In the genomic region with DNA sequence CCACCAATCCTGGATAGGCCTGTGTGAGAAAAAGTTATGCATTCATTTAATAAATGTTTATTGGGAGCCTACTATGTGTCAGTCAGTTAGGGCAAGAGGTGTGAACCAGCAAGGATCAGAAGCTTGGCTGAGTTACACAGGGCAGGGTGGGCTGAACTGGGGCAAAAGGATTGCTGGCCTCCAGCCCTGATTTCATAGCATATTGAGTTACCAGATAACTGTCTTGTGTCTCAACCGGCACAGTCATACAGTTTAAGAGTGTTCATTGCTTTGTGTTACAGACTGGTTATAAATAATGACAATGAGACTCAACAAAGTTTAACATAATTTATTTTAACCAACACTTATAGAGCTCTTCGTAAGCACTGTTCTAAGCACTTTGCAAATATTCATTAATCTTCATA, we compare ENCODE assay signal across 13 cellular contexts.
DNase-seq lines count a peak whose midpoint lies in the region; ATAC-seq, FAIRE-seq and TF ChIP-seq lines count a peak whose summit lies in the region.
"Had no signal": no experiment of that assay in that cellular context is flagged by ENCODE, and none has a peak within 500 bp of the region (broad histone marks: within the 10 kb centered on the region; RNA-seq: fewer than 3 reads in every experiment).

No MANE protein-coding gene starts in this region.

- H3K9me3 ChIP-seq in KOPT-K1 (ENCODE audit: insufficient read depth, low read length, poor library complexity, severe bottlenecking), result no peaks in the 10 kb centered on the region
- H3K9me3 ChIP-seq in K562 (replicated peaks; ENCODE audit: control insufficient read depth, insufficient read depth, low read depth, low read length), result no peaks in the 10 kb centered on the region
- no peaks in the 10 kb centered on the region for H3K9me3 ChIP-seq in HepG2 (ENCODE audit: low read length)
- H3K9me3 ChIP-seq: lower lobe of right lung, sigmoid colon had no signal

- H2AFZ ChIP-seq in K562 (ENCODE audit: low read depth, low read length) (no peak overlapping the region), HepG2 (ENCODE audit: low read length) (no peak overlapping the region)
- H2AFZ ChIP-seq: PC-9 had no signal

- H3K36me3 ChIP-seq in KOPT-K1 (ENCODE audit: insufficient read depth, low read length) (no peaks in the 10 kb centered on the region), K562 (ENCODE audit: control insufficient read depth, insufficient read depth, low read length) (no peaks in the 10 kb centered on the region), HepG2 (replicated peaks in 1 of 2; ENCODE audit: control insufficient read depth in 1 of 2, insufficient read depth in 2 of 2, low read length in 2 of 2) (no peaks in the 10 kb centered on the region)
- H3K36me3 ChIP-seq: lower lobe of right lung, sigmoid colon had no signal

- H4K20me1 ChIP-seq in K562 (replicated peaks; ENCODE audit: control insufficient read depth, insufficient read depth, low read length), result no peaks in the 10 kb centered on the region
- no peaks in the 10 kb centered on the region for H4K20me1 ChIP-seq in HepG2 (ENCODE audit: insufficient read depth, low read length)

- CTCF ChIA-PET in K562 (lab: Yijun Ruan, JAX; ENCODE audit: low intra/inter-chr PET ratio) (no interaction called here), HepG2 (lab: Yijun Ruan, JAX; ENCODE audit: low intra/inter-chr PET ratio, low total read pairs) (no interaction called here)

- TF ChIP-seq EP300 in K562 (IDR thresholded peaks at IDR 0.05; ENCODE audit: low read length) (no peak), HepG2 (IDR thresholded peaks at IDR 0.05; ENCODE audit: low read depth in 2 of 2, low read length in 2 of 2) (no peak), HepG2 (CRISPR knock-in tag; IDR thresholded peaks at IDR 0.05; ENCODE audit: borderline replicate concordance) (no peak)

- TF ChIP-seq POLR2A in K562 (conservative IDR thresholded peaks at IDR 0.05) (no peak), HepG2 (IDR thresholded peaks at IDR 0.05; ENCODE audit: insufficient read depth in 1 of 2, low read depth in 2 of 2, low read length in 2 of 2) (no peak)

- H3K27ac ChIP-seq in KOPT-K1 (ENCODE audit: low read depth, low read length, poor library complexity, severe bottlenecking), result peak overlapping the region; percentile 44
- H3K27ac ChIP-seq in K562 (ENCODE audit: extremely low read depth, low read depth, low read length), result no peak overlapping the region
- H3K27ac ChIP-seq in HepG2 (ENCODE audit: extremely low read length, insufficient read depth, low read length), result no peak overlapping the region
- H3K27ac ChIP-seq: lower lobe of right lung, PC-9 had no signal

- DNase-seq in AG10803 (ENCODE audit: low read depth), result peak; percentile 87
- no peak for DNase-seq in K562 (ENCODE audit: extremely low read depth in 1 of 4, low spot score in 3 of 4)
- DNase-seq in kidney tubule cell (ENCODE audit: low spot score), result peak; percentile 78
- DNase-seq in HuH-7.5 (ENCODE audit: low spot score), result no peak
- no peak for DNase-seq in HepG2 (ENCODE audit: low spot score)
- DNase-seq: activated naive CD4-positive, alpha-beta T cell treated with anti-CD3 and anti-CD28 coated beads for 36 hours; COR-L47; lower lobe of right lung; sigmoid colon had no signal

- H3K9ac ChIP-seq in K562 (ENCODE audit: insufficient read depth in 1 of 2, low read depth in 2 of 2, low read length in 2 of 2) (no peak overlapping the region), HepG2 (ENCODE audit: insufficient read depth, low read depth, low read length) (no peak overlapping the region)

- H3K4me1 ChIP-seq in K562 (replicated peaks in 1 of 2; ENCODE audit: control insufficient read depth in 2 of 2, insufficient read depth in 2 of 2, low read length in 2 of 2), result peaks cover 0 to 2% of the 10 kb centered on the region in 2 experiments; a peak in 1 of 5 replicates
- peaks cover 16% of the 10 kb centered on the region for H3K4me1 ChIP-seq in HepG2 (ENCODE audit: insufficient read depth, low read length)
- H3K4me1 ChIP-seq: lower lobe of right lung had no signal

- H3K79me2 ChIP-seq in K562 (ENCODE audit: control insufficient read depth, insufficient read depth, low read length) (no peaks in the 10 kb centered on the region), HepG2 (ENCODE audit: insufficient read depth, low read length) (no peaks in the 10 kb centered on the region)

- no peak overlapping the region for H3K4me2 ChIP-seq in K562 (ENCODE audit: insufficient read depth, low read length)
- no peak overlapping the region for H3K4me2 ChIP-seq in HepG2 (ENCODE audit: low read depth, low read length)
- H3K4me2 ChIP-seq: PC-9 had no signal

- intact Hi-C loops in K562 (cut with micrococcal nuclease), result no loop called here
- intact Hi-C loops in HepG2 (cut with micrococcal nuclease; ENCODE audit: unreplicated experiment), result no loop called here

- no peak overlapping the region for H3K4me3 ChIP-seq in AG10803 (ENCODE audit: low read length)
- H3K4me3 ChIP-seq in K562, result no peak overlapping the region
- no peak overlapping the region for H3K4me3 ChIP-seq in HepG2 (replicated peaks in 1 of 3; ENCODE audit: insufficient read depth in 1 of 3, low read depth in 2 of 3, low read length in 3 of 3)
- H3K4me3 ChIP-seq: lower lobe of right lung, PC-9, sigmoid colon had no signal

- POLR2A ChIA-PET in K562 (lab: Yijun Ruan, JAX) (no interaction called here), HepG2 (lab: Yijun Ruan, JAX) (no interaction called here)

- WGBS in K562 (ENCODE audit: insufficient coverage, low coverage, missing lambda C conversion rate), result 19% methylated on average over 2 of the region's 2 CpGs
- WGBS in HepG2 (ENCODE audit: low lambda C conversion rate), result 99% methylated on average over 2 of the region's 2 CpGs

- in situ Hi-C loops in K562 (cut with MboI), result no loop called here
- in situ Hi-C loops in HepG2 (cut with HindIII; ENCODE audit: extremely low pct_ligation_motif_present, low pct_unique_long_range_greater_than_20kb), result no loop called here

- ATAC-seq in K562 (0 out of 3 replicates have a peak, but pooled peaks have one; percentile 33), GM21619 (IDR thresholded peaks at IDR 0.05; ENCODE audit: unreplicated experiment) (no peak), GM18870 (IDR thresholded peaks at IDR 0.05; ENCODE audit: unreplicated experiment) (no peak), HepG2 (no peak)
- ATAC-seq: lower lobe of right lung had no signal

- no peak for TF ChIP-seq CTCF in AG10803 (conservative IDR thresholded peaks at IDR 0.05; ENCODE audit: low read length)
- TF ChIP-seq CTCF in K562 (IDR thresholded peaks at IDR 0.05 in 2 of 3, conservative IDR thresholded peaks at IDR 0.05 in 1 of 3; ENCODE audit: insufficient read depth in 2 of 3, low read depth in 1 of 3, low read length in 3 of 3), result no peak
- no peak for TF ChIP-seq CTCF in HepG2 (CRISPR knock-in tag; IDR thresholded peaks at IDR 0.05)

- no peaks in the 10 kb centered on the region for H3K9me1 ChIP-seq in K562 (ENCODE audit: control insufficient read depth, insufficient read depth, low read length)

- H3K27me3 ChIP-seq in K562 (ENCODE audit: control insufficient read depth in 2 of 2, insufficient read depth in 2 of 2, low read length in 2 of 2) (no peaks in the 10 kb centered on the region), HepG2 (ENCODE audit: control insufficient read depth in 1 of 2, insufficient read depth in 2 of 2, low read length in 2 of 2) (no peaks in the 10 kb centered on the region)

- FAIRE-seq in K562 (lab: Jason Lieb, UNC) (no peak), HepG2 (lab: Jason Lieb, UNC) (no peak)

- no TSS peak for BruUV-seq in K562 (replicated peaks; lab: Mats Ljungman, UMichigan)
- no TSS peak for BruUV-seq in HepG2 (replicated peaks; lab: Mats Ljungman, UMichigan)

- TF ChIP-seq RAD21 in K562 (CRISPR knock-in tag; conservative IDR thresholded peaks at IDR 0.05 in 1 of 2, IDR thresholded peaks at IDR 0.05 in 1 of 2) (no peak), HepG2 (CRISPR knock-in tag; IDR thresholded peaks at IDR 0.05) (no peak)

TF ChIP-seq in K562, 482 proteins besides CTCF, POLR2A, EP300 and RAD21:
- no peak for TF ChIP-seq HNRNPUL1 (IDR thresholded peaks at IDR 0.05; ENCODE audit: low read length)
- no peak for TF ChIP-seq HDAC3 (IDR thresholded peaks at IDR 0.05; ENCODE audit: borderline replicate concordance, partially characterized antibody)
- TF ChIP-seq FOSL1 (tag; conservative IDR thresholded peaks at IDR 0.05), result 0 out of 2 replicates have a peak, but pooled peaks have one; percentile 43
- peak in 1 of 2 experiments; percentile 6; a peak in 1 of 4 replicates for TF ChIP-seq KDM1A (IDR thresholded peaks at IDR 0.05)

TF ChIP-seq in HepG2, 621 proteins besides CTCF, POLR2A, EP300 and RAD21 (continues in another document):
- no peak for TF ChIP-seq CAMTA2 (CRISPR knock-in tag; IDR thresholded peaks at IDR 0.05; ENCODE audit: borderline replicate concordance)
- TF ChIP-seq PHB2 (IDR thresholded peaks at IDR 0.05; ENCODE audit: partially characterized antibody), result no peak
- TF ChIP-seq NFIC (IDR thresholded peaks at IDR 0.05; ENCODE audit: low read length), result no peak
- no peak for TF ChIP-seq HMGXB3 (CRISPR knock-in tag; IDR thresholded peaks at IDR 0.05; ENCODE audit: borderline replicate concordance)
- TF ChIP-seq TEAD2 (CRISPR knock-in tag; IDR thresholded peaks at IDR 0.05), result no peak

Comparison
In these comparisons a context has a peak if more than half of its experiments do, and no peak if none do; other contexts are left out.
1. DNase-seq: peak in AG10803 (single experiment) and kidney tubule cell (single experiment); none in K562 (0 of 4), HuH-7.5 (single experiment) and HepG2 (single experiment).